14 cellular contexts compared by ENCODE assay signal in genomic region chr19:2780284-2780683, GRCh38. TPM values are rescaled to one million over a fixed set of nuclear protein-coding genes. Genes with fewer than 3 reads are reported as not detected.
DNase-seq lines count a peak whose midpoint lies in the region; ATAC-seq and TF ChIP-seq lines count a peak whose summit lies in the region.
"Had no signal": no experiment of that assay in that cellular context is flagged by ENCODE, and none has a peak within 500 bp of the region (broad histone marks: within the 10 kb centered on the region; RNA-seq: fewer than 3 reads in every experiment).

No MANE protein-coding gene starts in this region.

- no peak for TF ChIP-seq CTCF in CD8-positive, alpha-beta T cell (IDR thresholded peaks at IDR 0.05)
- TF ChIP-seq CTCF in Loucy (conservative IDR thresholded peaks at IDR 0.05; ENCODE audit: low read length), result no peak
- no peak for TF ChIP-seq CTCF in chondrocyte (IDR thresholded peaks at IDR 0.05)
- TF ChIP-seq CTCF in neural crest cell (conservative IDR thresholded peaks at IDR 0.05), result no peak

- DNase-seq in CD8-positive, alpha-beta T cell, result no peak
- DNase-seq in chondrocyte (ENCODE audit: low spot score), result no peak
- no peak for DNase-seq in neural crest cell (ENCODE audit: low read depth, low spot score)
- no peak for DNase-seq in LoVo (ENCODE audit: low spot score)
- DNase-seq in G401 (ENCODE audit: low spot score), result no peak
- DNase-seq: activated effector memory CD4-positive, alpha-beta T cell treated with anti-CD3 and anti-CD28 coated beads, Interleukin-2, amount 50 U/mL, for 16 hours; H7; heart right ventricle; NCI-H2029 treated with DMSO at 0.1 percent for 48 hours; NCI-H524 treated with DMSO at 0.1 percent for 48 hours; stimulated activated CD4-positive, alpha-beta T cell treated with anti-CD3 and anti-CD28 coated beads, Interleukin-12 subunit alpha, Interleukin-12 subunit beta, amount 100 ng/mL, for 4 hours had no signal

- no peaks in the 10 kb centered on the region for H3K9me2 ChIP-seq in Loucy (replicated peaks; ENCODE audit: low read depth, low read length)

- no peaks in the 10 kb centered on the region for H3F3A ChIP-seq in Loucy (ENCODE audit: low read depth)

- H3K9me3 Mint-ChIP-seq in CD8-positive, alpha-beta T cell, result no peaks in the 10 kb centered on the region
- H3K9me3 Mint-ChIP-seq in chondrocyte (ENCODE audit: low read depth) (no peaks in the 10 kb centered on the region), neural crest cell (peaks cover 4% of the 10 kb centered on the region)

- intact Hi-C loops in CD8-positive, alpha-beta T cell (cut with DNase I, micrococcal nuclease), result loop anchor here (10.0 kb wide), 4 partner anchors 165 to 985 kb away; partner anchors contain the start of genes APBA3 (in 2 of the 2), MRPL54 (in 2 of the 2), DOHH (in 1 of the 2) and FZR1 (in 1 of the 2)

- peaks cover 53% of the 10 kb centered on the region for H3K4me1 Mint-ChIP-seq in CD8-positive, alpha-beta T cell (ENCODE audit: low read depth)
- peaks cover 40% of the 10 kb centered on the region for H3K4me1 Mint-ChIP-seq in chondrocyte (ENCODE audit: low read depth)
- H3K4me1 Mint-ChIP-seq in neural crest cell, result peaks cover 49% of the 10 kb centered on the region

- no peaks in the 10 kb centered on the region for H3K27me3 Mint-ChIP-seq in CD8-positive, alpha-beta T cell (ENCODE audit: low read depth)
- H3K27me3 Mint-ChIP-seq in chondrocyte (ENCODE audit: low read depth) (no peaks in the 10 kb centered on the region), neural crest cell (ENCODE audit: low read depth) (peaks cover 4% of the 10 kb centered on the region)

- CTCF ChIA-PET in CD8-positive, alpha-beta T cell (lab: Charles Lee), result no interaction called here

- in situ Hi-C loops in G401 (cut with HindIII; ENCODE audit: low sequenced_read_pairs), result no loop called here

- peaks cover 44% of the 10 kb centered on the region for H3K4me1 ChIP-seq in CD8-positive, alpha-beta T cell (ENCODE audit: insufficient read depth, low read length)
- peaks cover 38% of the 10 kb centered on the region for H3K4me1 ChIP-seq in Loucy (ENCODE audit: insufficient read depth, low read length, poor library complexity, severe bottlenecking)

- peaks cover 78% of the 10 kb centered on the region for H3K79me2 ChIP-seq in Loucy (ENCODE audit: insufficient read depth, low read length)

- H3K9ac ChIP-seq in Loucy (ENCODE audit: low read depth, low read length, poor library complexity, severe bottlenecking), result peak overlapping the region; percentile 94

- H3K27ac Mint-ChIP-seq in CD8-positive, alpha-beta T cell, result no peak overlapping the region
- H3K27ac Mint-ChIP-seq in chondrocyte (ENCODE audit: unreplicated experiment) (peak overlapping the region; percentile 47), neural crest cell (ENCODE audit: unreplicated experiment) (peak overlapping the region; percentile 93)

- H4K20me1 ChIP-seq in Loucy (ENCODE audit: insufficient read depth, low read length, poor library complexity, severe bottlenecking), result peaks cover 55% of the 10 kb centered on the region

- H3K4me2 ChIP-seq in Loucy (ENCODE audit: low read depth, low read length, poor library complexity, severe bottlenecking), result peak overlapping the region; percentile 76

- H3K36me3 ChIP-seq in CD8-positive, alpha-beta T cell (ENCODE audit: insufficient read depth, low read length), result no peaks in the 10 kb centered on the region
- no peaks in the 10 kb centered on the region for H3K36me3 ChIP-seq in Loucy (ENCODE audit: insufficient read depth, low read length)
- H3K36me3 ChIP-seq: prostate gland had no signal

- POLR2A ChIA-PET in CD8-positive, alpha-beta T cell (lab: Charles Lee), result no interaction called here

- H3K36me3 Mint-ChIP-seq in CD8-positive, alpha-beta T cell, result peaks cover 17% of the 10 kb centered on the region
- H3K36me3 Mint-ChIP-seq in chondrocyte (ENCODE audit: low read depth), result peaks cover under 1% of the 10 kb centered on the region
- H3K36me3 Mint-ChIP-seq in neural crest cell (ENCODE audit: low read depth), result peaks cover 12% of the 10 kb centered on the region

- H3K4me3 ChIP-seq in CD8-positive, alpha-beta T cell (ENCODE audit: low read depth, low read length), result no peak overlapping the region
- H3K4me3 ChIP-seq in Loucy (ENCODE audit: low read length, poor library complexity, severe bottlenecking), result peak overlapping the region; percentile 89
- H3K4me3 ChIP-seq: prostate gland had no signal

- no peak overlapping the region for H2AFZ ChIP-seq in Loucy (ENCODE audit: low read length)

- peak overlapping the region; percentile 31 for H3K4me3 Mint-ChIP-seq in CD8-positive, alpha-beta T cell
- H3K4me3 Mint-ChIP-seq in chondrocyte (ENCODE audit: unreplicated experiment), result no peak overlapping the region
- peak overlapping the region; percentile 76 for H3K4me3 Mint-ChIP-seq in neural crest cell

- ATAC-seq in CD8-positive, alpha-beta T cell, result no peak
- ATAC-seq in GM21360 (IDR thresholded peaks at IDR 0.05; ENCODE audit: unreplicated experiment), result no peak
- ATAC-seq: heart right ventricle had no signal

- H3K27me3 ChIP-seq in CD8-positive, alpha-beta T cell (ENCODE audit: insufficient read depth, low read length), result no peaks in the 10 kb centered on the region
- H3K27me3 ChIP-seq in Loucy (ENCODE audit: insufficient read depth, low read length, poor library complexity, severe bottlenecking), result no peaks in the 10 kb centered on the region
- H3K27me3 ChIP-seq: heart right ventricle had no signal

- no peaks in the 10 kb centered on the region for H3K9me3 ChIP-seq in CD8-positive, alpha-beta T cell (ENCODE audit: low read length)
- H3K9me3 ChIP-seq in Loucy (ENCODE audit: insufficient read depth, low read depth, low read length), result no peaks in the 10 kb centered on the region
- H3K9me3 ChIP-seq: heart right ventricle, prostate gland had no signal

- no peak overlapping the region for H3K27ac ChIP-seq in CD8-positive, alpha-beta T cell (ENCODE audit: low read depth, low read length)
- H3K27ac ChIP-seq: prostate gland had no signal

RNA-seq across cellular contexts. Expression of gene SGTA, which starts 2.8 kb away (rescaled TPM):
- total RNA-seq in CD8-positive, alpha-beta T cell, result 10 to 100 TPM; 38.2 to 38.9 TPM
- 36.6 to 42.2 TPM (median 37.7 TPM) in 3 replicates for total RNA-seq in chondrocyte
- total RNA-seq in neural crest cell, result 89.9 and 95.1 TPM in 2 replicates
- total RNA-seq in G401 (2014; rRNA removed; shearing (Covaris generic)), result 133 and 143 TPM in 2 replicates

RNA-seq across cellular contexts. Expression of gene THOP1, which starts 5.0 kb away (rescaled TPM):
- total RNA-seq in CD8-positive, alpha-beta T cell, result 10 to 100 TPM; 23.4 to 27.7 TPM
- total RNA-seq in chondrocyte (46.9 to 78.0 TPM (median 48.4 TPM) in 3 replicates), neural crest cell (171 and 173 TPM in 2 replicates)
- 278 and 385 TPM in 2 replicates for total RNA-seq in G401 (2014; rRNA removed; shearing (Covaris generic))

RNA-seq across cellular contexts. Expression of gene ZNF554, which starts 39.4 kb away (rescaled TPM):
- total RNA-seq in CD8-positive, alpha-beta T cell, result 1 to 10 TPM; 2.6 to 2.7 TPM
- 4.1 to 4.5 TPM (median 4.4 TPM) in 3 replicates for total RNA-seq in chondrocyte
- 8.6 and 9.0 TPM in 2 replicates for total RNA-seq in neural crest cell
- total RNA-seq in G401 (2014; rRNA removed; shearing (Covaris generic)), result 4.1 and 6.1 TPM in 2 replicates

RNA-seq across cellular contexts. Expression of gene SLC39A3, which starts 40.5 kb away (rescaled TPM):
- 10 to 100 TPM; 11.7 to 12.0 TPM for total RNA-seq in CD8-positive, alpha-beta T cell
- 28.2 to 34.0 TPM (median 32.7 TPM) in 3 replicates for total RNA-seq in chondrocyte
- total RNA-seq in neural crest cell, result 43.0 and 43.1 TPM in 2 replicates
- 61.7 and 90.3 TPM in 2 replicates for total RNA-seq in G401 (2014; rRNA removed; shearing (Covaris generic))

RNA-seq across cellular contexts. Expression of gene DIRAS1, which starts 59.1 kb away (rescaled TPM):
- under 1 TPM; 0.19 to 0.42 TPM for total RNA-seq in CD8-positive, alpha-beta T cell
- total RNA-seq in chondrocyte (14.1 to 20.9 TPM (median 20.2 TPM) in 3 replicates), neural crest cell (19.9 and 24.4 TPM in 2 replicates)
- total RNA-seq in G401 (2014; rRNA removed; shearing (Covaris generic)), result 13.5 and 13.7 TPM in 2 replicates
